16 cellular contexts compared by ENCODE assay signal in genomic region chr4:82969414-82969813, GRCh38. TPM values are rescaled to one million over a fixed set of nuclear protein-coding genes. Genes with fewer than 3 reads are reported as not detected.
DNase-seq lines count a peak whose midpoint lies in the region; ATAC-seq and TF ChIP-seq lines count a peak whose summit lies in the region.
"Had no signal": no experiment of that assay in that cellular context is flagged by ENCODE, and none has a peak within 500 bp of the region (broad histone marks: within the 10 kb centered on the region; RNA-seq: fewer than 3 reads in every experiment).

No MANE protein-coding gene starts in this region.

- H3K9ac ChIP-seq in Karpas-422 (ENCODE audit: low read length), result peak overlapping the region; percentile 35; the same call in 1 of the 2 replicates

- peaks cover 61% of the 10 kb centered on the region for H3K36me3 ChIP-seq in DOHH2 (ENCODE audit: control insufficient read depth, low read length)
- H3K36me3 ChIP-seq in Karpas-422 (ENCODE audit: insufficient read depth, low read length), result no peaks in the 10 kb centered on the region; the same call in 1 of the 2 replicates

- H4K20me1 ChIP-seq in DOHH2 (ENCODE audit: control insufficient read depth, insufficient read depth, low read depth, low read length), result no peaks in the 10 kb centered on the region
- H4K20me1 ChIP-seq in Karpas-422 (ENCODE audit: insufficient read depth, low read depth, low read length), result no peaks in the 10 kb centered on the region

- H3F3A ChIP-seq in DOHH2 (ENCODE audit: control insufficient read depth, insufficient read depth), result no peaks in the 10 kb centered on the region

- no peak overlapping the region for H2AFZ ChIP-seq in Karpas-422 (ENCODE audit: low read length)

- intact Hi-C loops in left colon (cut with DNase I, micrococcal nuclease), result no loop called here

- H3K4me1 ChIP-seq in DOHH2 (ENCODE audit: control insufficient read depth, low read length), result peaks cover 36% of the 10 kb centered on the region
- H3K4me1 ChIP-seq in Karpas-422 (ENCODE audit: low read length), result peaks cover 21% of the 10 kb centered on the region
- H3K4me1 ChIP-seq: A549 had no signal

- H3K79me2 ChIP-seq in DOHH2 (ENCODE audit: control insufficient read depth, low read length), result peaks cover 6% of the 10 kb centered on the region; the same call in 1 of the 2 replicates
- H3K79me2 ChIP-seq in Karpas-422 (ENCODE audit: low read length), result no peaks in the 10 kb centered on the region; the same call in 1 of the 2 replicates

- peak overlapping the region; percentile 52 for H3K4me3 ChIP-seq in DOHH2 (ENCODE audit: low read length)
- no peak overlapping the region for H3K4me3 ChIP-seq in Karpas-422 (ENCODE audit: low read length)
- H3K4me3 ChIP-seq: A549 had no signal

- H3K9me3 ChIP-seq in DOHH2 (ENCODE audit: control insufficient read depth, insufficient read depth, low read length) (no peaks in the 10 kb centered on the region), Karpas-422 (ENCODE audit: low read length) (no peaks in the 10 kb centered on the region)
- H3K9me3 ChIP-seq: A549 had no signal

- TF ChIP-seq CTCF in DOHH2 (IDR thresholded peaks at IDR 0.05; ENCODE audit: low read depth, low read length, poor library complexity, severe bottlenecking), result no peak

- H3K4me2 ChIP-seq in DOHH2 (ENCODE audit: low read length) (peak overlapping the region; percentile 65), Karpas-422 (ENCODE audit: low read depth, low read length, poor library complexity, severe bottlenecking) (peak overlapping the region; percentile 53)
- H3K4me2 ChIP-seq: A549 had no signal

- DNase-seq in Karpas-422 (peak; percentile 1), left colon (no peak)
- DNase-seq in NK-92 treated with Interleukin-12 subunit alpha and Interleukin-12 subunit beta, amount 100 ng/mL, for 24 hours (lab: John Stamatoyannopoulos, UW), result no peak
- DNase-seq: KBM-7, NCI-H1105, NCI-H146, NCI-H2029 treated with DMSO at 0.1 percent for 48 hours, NCI-H2171, NCI-H345, NCI-H524 had no signal

- peak overlapping the region; percentile 67 for H3K27ac ChIP-seq in DOHH2 (ENCODE audit: low read depth, low read length)
- peak overlapping the region; percentile 58 for H3K27ac ChIP-seq in Karpas-422 (ENCODE audit: low read length)
- H3K27ac ChIP-seq: A549 had no signal

- ATAC-seq in GM18868 (IDR thresholded peaks at IDR 0.05; ENCODE audit: unreplicated experiment) (peak; percentile 3), left colon (peak; percentile 56), SK-N-SH treated with all-trans-retinoic acid at 6 μM for 48 hours (no peak), GM19397 (IDR thresholded peaks at IDR 0.05; ENCODE audit: unreplicated experiment) (no peak)
- ATAC-seq: A549, Right ventricle myocardium inferior had no signal

- H3K27me3 ChIP-seq in DOHH2 (ENCODE audit: control insufficient read depth, low read length), result no peaks in the 10 kb centered on the region
- H3K27me3 ChIP-seq in Karpas-422 (ENCODE audit: low read length), result no peaks in the 10 kb centered on the region

- H3K9me2 ChIP-seq in DOHH2 (replicated peaks; ENCODE audit: control insufficient read depth, low read length) (no peaks in the 10 kb centered on the region), Karpas-422 (replicated peaks; ENCODE audit: insufficient read depth, low read length) (no peaks in the 10 kb centered on the region)

TF ChIP-seq in SK-N-SH treated with all-trans-retinoic acid at 6 μM for 48 hours, 23 proteins besides CTCF, POLR2A, EP300 and RAD21:
- TF ChIP-seq POU6F1 (CRISPR knock-in tag; IDR thresholded peaks at IDR 0.05; ENCODE audit: borderline replicate concordance, low read depth) (no peak), ZNF8 (CRISPR knock-in tag; IDR thresholded peaks at IDR 0.05) (no peak), OSR1 (CRISPR knock-in tag; IDR thresholded peaks at IDR 0.05) (no peak)

RNA-seq across cellular contexts. Expression of gene LIN54, which starts 41.2 kb away (rescaled TPM):
- total RNA-seq in Karpas-422 (2014; rRNA removed; shearing (Covaris generic); ENCODE audit: low replicate concordance), result 5.6 and 10.6 TPM in 2 replicates
- 10 to 100 TPM; 13.5 to 15.6 TPM for total RNA-seq in left colon

Comparison
In these comparisons a context has a peak if more than half of its experiments do, and no peak if none do; other contexts are left out.
1. ATAC-seq: peak in GM18868 (single experiment) and left colon (single experiment); none in SK-N-SH treated with all-trans-retinoic acid at 6 μM for 48 hours (single experiment) and GM19397 (single experiment).